39 cellular contexts compared by ENCODE assay signal in genomic region chr1:247070645-247071044, GRCh38. TPM values are rescaled to one million over a fixed set of nuclear protein-coding genes. Genes with fewer than 3 reads are reported as not detected.
"Had no signal": no experiment of that assay in that cellular context is flagged by ENCODE, and none has a peak within 500 bp of the region (broad histone marks: within the 10 kb centered on the region; RNA-seq: fewer than 3 reads in every experiment).

No MANE protein-coding gene starts in this region.

- H3K4me3 ChIP-seq: adrenal gland, ascending aorta, body of pancreas, breast epithelium, cardiac muscle cell had no signal

- ATAC-seq: activated naive CD4-positive, alpha-beta T cell treated with anti-CD3 and anti-CD28 coated beads, Interleukin-2, amount 50 U/mL, for 72 hours; activated naive CD8-positive, alpha-beta T cell treated with anti-CD3 and anti-CD28 coated beads, Interleukin-2, amount 50 U/mL, for 24 hours; activated T-cell treated with anti-CD3 and anti-CD28 coated beads, Interleukin-2, amount 50 U/mL, for 4 hours; activated T-cell treated with anti-CD3 and anti-CD28 coated beads, Interleukin-2, amount 50 U/mL, for 72 hours; activated T-helper 17 cell treated with anti-CD3 and anti-CD28 coated beads, Interleukin-2, amount 50 U/mL, for 72 hours; body of pancreas had no signal

- H3K27ac ChIP-seq: adrenal gland, ascending aorta, body of pancreas, brain microvascular endothelial cell, breast epithelium, cardiac muscle cell had no signal

- H3K4me1 Mint-ChIP-seq: activated naive CD4-positive, alpha-beta T cell treated with anti-CD3 and anti-CD28 coated beads, Interleukin-2, amount 10 ng/mL, durations not matched to agents 7 days and 5 days; activated naive CD8-positive, alpha-beta T cell treated with anti-CD3 and anti-CD28 coated beads for 36 hours; activated naive CD8-positive, alpha-beta T cell treated with anti-CD3 and anti-CD28 coated beads, Interleukin-2, amount 10 ng/mL, durations not matched to agents 7 days and 5 days; activated T-helper 17 cell treated with anti-CD3 and anti-CD28 coated beads, Interleukin-2, amount 50 U/mL, for 72 hours had no signal

- DNase-seq: activated effector memory CD4-positive, alpha-beta T cell treated with anti-CD3 and anti-CD28 coated beads, Interleukin-2, amount 50 U/mL, for 16 hours; activated effector memory CD4-positive, alpha-beta T cell treated with Interleukin-2 at 50 U/mL for 16 hours; activated gamma-delta T cell; activated gamma-delta T cell treated with Interleukin-2 at 50 U/mL for 16 hours; activated naive CD4-positive, alpha-beta T cell; activated naive CD4-positive, alpha-beta T cell treated with anti-CD3 and anti-CD28 coated beads for 36 hours; activated naive CD4-positive, alpha-beta T cell treated with anti-CD3 and anti-CD28 coated beads, Interleukin-2, amount 10 ng/mL, durations not matched to agents 7 days and 5 days; activated naive CD4-positive, alpha-beta T cell treated with anti-CD3 and anti-CD28 coated beads, Interleukin-2, amount 50 U/mL, for 16 hours; activated naive CD4-positive, alpha-beta T cell treated with Interleukin-2 at 50 U/mL for 16 hours; activated naive CD8-positive, alpha-beta T cell treated with anti-CD3 and anti-CD28 coated beads for 36 hours; activated naive CD8-positive, alpha-beta T cell treated with anti-CD3 and anti-CD28 coated beads, Interleukin-2, amount 10 ng/mL, durations not matched to agents 7 days and 5 days; activated naive CD8-positive, alpha-beta T cell treated with anti-CD3 and anti-CD28 coated beads, Interleukin-2, amount 50 U/mL, for 24 hours; activated T-cell treated with anti-CD3 and anti-CD28 coated beads, Interleukin-2, amount 50 U/mL, for 4 hours; activated T-cell treated with anti-CD3 and anti-CD28 coated beads, Interleukin-2, amount 50 U/mL, for 48 hours; activated T-cell treated with anti-CD3 and anti-CD28 coated beads, Interleukin-2, amount 50 U/mL, for 72 hours; adrenal gland; amniotic stem cell; amygdala; anterior cingulate cortex; aorta; body of pancreas; brain microvascular endothelial cell; caudate nucleus; central memory CD4-positive, alpha-beta T cell; cerebellar nuclear complex had no signal

- H3K27me3 Mint-ChIP-seq: activated naive CD4-positive, alpha-beta T cell treated with anti-CD3 and anti-CD28 coated beads, Interleukin-2, amount 10 ng/mL, durations not matched to agents 7 days and 5 days; activated naive CD4-positive, alpha-beta T cell treated with anti-CD3 and anti-CD28 coated beads, Interleukin-2, amount 50 U/mL, for 24 hours; activated naive CD8-positive, alpha-beta T cell; activated naive CD8-positive, alpha-beta T cell treated with anti-CD3 and anti-CD28 coated beads for 36 hours; activated naive CD8-positive, alpha-beta T cell treated with anti-CD3 and anti-CD28 coated beads, Interleukin-2, amount 10 ng/mL, durations not matched to agents 7 days and 5 days; activated naive CD8-positive, alpha-beta T cell treated with anti-CD3 and anti-CD28 coated beads, Interleukin-2, amount 50 U/mL, for 24 hours; activated T-helper 17 cell treated with anti-CD3 and anti-CD28 coated beads, Interleukin-2, amount 50 U/mL, for 72 hours; brain; central memory CD8-positive, alpha-beta T cell had no signal

- H3K27me3 ChIP-seq: adrenal gland, ascending aorta, body of pancreas, brain microvascular endothelial cell, breast epithelium, cardiac muscle cell had no signal

- H3K36me3 ChIP-seq: adrenal gland, ascending aorta, brain microvascular endothelial cell, breast epithelium, cardiac muscle cell had no signal

- H3K4me3 Mint-ChIP-seq: activated naive CD4-positive, alpha-beta T cell treated with anti-CD3 and anti-CD28 coated beads for 36 hours; activated naive CD4-positive, alpha-beta T cell treated with anti-CD3 and anti-CD28 coated beads, Interleukin-2, amount 10 ng/mL, durations not matched to agents 7 days and 5 days; activated naive CD4-positive, alpha-beta T cell treated with anti-CD3 and anti-CD28 coated beads, Interleukin-2, amount 50 U/mL, for 24 hours; activated naive CD8-positive, alpha-beta T cell; activated naive CD8-positive, alpha-beta T cell treated with anti-CD3 and anti-CD28 coated beads for 36 hours; activated naive CD8-positive, alpha-beta T cell treated with anti-CD3 and anti-CD28 coated beads, Interleukin-2, amount 10 ng/mL, durations not matched to agents 7 days and 5 days; activated naive CD8-positive, alpha-beta T cell treated with anti-CD3 and anti-CD28 coated beads, Interleukin-2, amount 50 U/mL, for 24 hours; activated T-cell treated with anti-CD3 and anti-CD28 coated beads, Interleukin-2, amount 50 U/mL, for 4 hours; activated T-cell treated with anti-CD3 and anti-CD28 coated beads, Interleukin-2, amount 50 U/mL, for 72 hours; activated T-helper 1 cell treated with anti-CD3 and anti-CD28 coated beads, Interleukin-12 subunit alpha, Interleukin-12 subunit beta, Interleukin-2, Interleukin-4 antibody, amounts not matched to agents 30 ng/mL and 10 ng/mL and 1 ng/mL, durations not matched to agents 14 hours and 24 hours and 36 hours; activated T-helper 17 cell treated with anti-CD3 and anti-CD28 coated beads, Interleukin-2, amount 50 U/mL, for 72 hours; brain; central memory CD8-positive, alpha-beta T cell had no signal

- H3K4me1 ChIP-seq: adrenal gland, ascending aorta, body of pancreas, breast epithelium had no signal

- H3K9me3 ChIP-seq: adrenal gland, body of pancreas had no signal

- H3K27ac Mint-ChIP-seq: activated naive CD4-positive, alpha-beta T cell treated with anti-CD3 and anti-CD28 coated beads for 36 hours; activated naive CD4-positive, alpha-beta T cell treated with anti-CD3 and anti-CD28 coated beads, Interleukin-2, amount 10 ng/mL, durations not matched to agents 7 days and 5 days; activated naive CD4-positive, alpha-beta T cell treated with anti-CD3 and anti-CD28 coated beads, Interleukin-2, amount 50 U/mL, for 24 hours; activated naive CD4-positive, alpha-beta T cell treated with anti-CD3 and anti-CD28 coated beads, Interleukin-2, amount 50 U/mL, for 72 hours; activated naive CD8-positive, alpha-beta T cell; activated naive CD8-positive, alpha-beta T cell treated with anti-CD3 and anti-CD28 coated beads for 36 hours; activated naive CD8-positive, alpha-beta T cell treated with anti-CD3 and anti-CD28 coated beads, Interleukin-2, amount 10 ng/mL, durations not matched to agents 7 days and 5 days; activated naive CD8-positive, alpha-beta T cell treated with anti-CD3 and anti-CD28 coated beads, Interleukin-2, amount 50 U/mL, for 24 hours; activated T-cell treated with anti-CD3 and anti-CD28 coated beads, Interleukin-2, amount 50 U/mL, for 72 hours; activated T-helper 1 cell treated with anti-CD3 and anti-CD28 coated beads, Interleukin-12 subunit alpha, Interleukin-12 subunit beta, Interleukin-2, Interleukin-4 antibody, amounts not matched to agents 30 ng/mL and 10 ng/mL and 1 ng/mL, durations not matched to agents 14 hours and 24 hours and 36 hours; activated T-helper 17 cell treated with anti-CD3 and anti-CD28 coated beads, Interleukin-2, amount 50 U/mL, for 72 hours; activated T-helper 2 cell treated with anti-CD3 and anti-CD28 coated beads, Interferon-gamma antibody, Interleukin-2, Interleukin-4, amounts not matched to agents 10 μg/mL and 5 μg/mL and 100 μg/mL, durations not matched to agents 14 hours and 24 hours and 36 hours; brain had no signal

- FAIRE-seq: astrocyte, bronchial epithelial cell, colon had no signal

RNA-seq across cellular contexts. Expression of gene ZNF670, which starts 8.0 kb away (rescaled TPM):
- total RNA-seq: ascending aorta had no signal
